1 cellular context compared by ENCODE assay signal in the genomic region with DNA sequence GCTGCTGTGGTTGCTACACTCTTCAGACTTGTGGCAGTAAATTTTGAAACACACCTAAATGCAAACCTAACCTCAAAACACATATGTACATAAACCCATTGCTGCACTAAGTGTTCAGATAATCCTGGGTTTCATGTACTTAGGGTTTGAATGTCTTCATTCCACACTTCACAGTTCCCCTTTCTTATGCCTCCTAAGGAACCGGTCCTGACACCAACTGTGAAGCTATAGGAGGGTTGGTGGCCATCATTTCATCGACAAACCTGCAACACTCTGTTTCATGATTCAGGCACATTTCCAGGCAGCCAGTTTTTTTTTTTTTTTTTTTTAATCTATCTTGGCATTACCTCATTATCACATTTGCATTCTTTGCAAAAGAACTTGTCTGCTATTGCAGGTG.
TF ChIP-seq lines count a peak whose summit lies in the region.

No MANE protein-coding gene starts in this region.

TF ChIP-seq in neural cell, 6 proteins besides CTCF, POLR2A, EP300 and RAD21:
- peak; percentile 62 for TF ChIP-seq POLR2AphosphoS5 (IDR thresholded peaks at IDR 0.05)
- peak; percentile 52 for TF ChIP-seq TAF1 (IDR thresholded peaks at IDR 0.05; ENCODE audit: low read depth)
- no peak for TF ChIP-seq EZH2 (IDR thresholded peaks at IDR 0.05; ENCODE audit: borderline replicate concordance, insufficient read depth, low read length, poor library complexity, severe bottlenecking)
- TF ChIP-seq MXI1 (conservative IDR thresholded peaks at IDR 0.05; ENCODE audit: poor library complexity, severe bottlenecking), result no peak
- no peak for TF ChIP-seq SMC3 (conservative IDR thresholded peaks at IDR 0.05; ENCODE audit: poor library complexity)
- TF ChIP-seq, protein P1, sequence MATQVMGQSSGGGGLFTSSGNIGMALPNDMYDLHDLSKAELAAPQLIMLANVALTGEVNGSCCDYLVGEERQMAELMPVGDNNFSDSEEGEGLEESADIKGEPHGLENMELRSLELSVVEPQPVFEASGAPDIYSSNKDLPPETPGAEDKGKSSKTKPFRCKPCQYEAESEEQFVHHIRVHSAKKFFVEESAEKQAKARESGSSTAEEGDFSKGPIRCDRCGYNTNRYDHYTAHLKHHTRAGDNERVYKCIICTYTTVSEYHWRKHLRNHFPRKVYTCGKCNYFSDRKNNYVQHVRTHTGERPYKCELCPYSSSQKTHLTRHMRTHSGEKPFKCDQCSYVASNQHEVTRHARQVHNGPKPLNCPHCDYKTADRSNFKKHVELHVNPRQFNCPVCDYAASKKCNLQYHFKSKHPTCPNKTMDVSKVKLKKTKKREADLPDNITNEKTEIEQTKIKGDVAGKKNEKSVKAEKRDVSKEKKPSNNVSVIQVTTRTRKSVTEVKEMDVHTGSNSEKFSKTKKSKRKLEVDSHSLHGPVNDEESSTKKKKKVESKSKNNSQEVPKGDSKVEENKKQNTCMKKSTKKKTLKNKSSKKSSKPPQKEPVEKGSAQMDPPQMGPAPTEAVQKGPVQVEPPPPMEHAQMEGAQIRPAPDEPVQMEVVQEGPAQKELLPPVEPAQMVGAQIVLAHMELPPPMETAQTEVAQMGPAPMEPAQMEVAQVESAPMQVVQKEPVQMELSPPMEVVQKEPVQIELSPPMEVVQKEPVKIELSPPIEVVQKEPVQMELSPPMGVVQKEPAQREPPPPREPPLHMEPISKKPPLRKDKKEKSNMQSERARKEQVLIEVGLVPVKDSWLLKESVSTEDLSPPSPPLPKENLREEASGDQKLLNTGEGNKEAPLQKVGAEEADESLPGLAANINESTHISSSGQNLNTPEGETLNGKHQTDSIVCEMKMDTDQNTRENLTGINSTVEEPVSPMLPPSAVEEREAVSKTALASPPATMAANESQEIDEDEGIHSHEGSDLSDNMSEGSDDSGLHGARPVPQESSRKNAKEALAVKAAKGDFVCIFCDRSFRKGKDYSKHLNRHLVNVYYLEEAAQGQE (IDR thresholded peaks at IDR 0.05; ENCODE audit: borderline replicate concordance), result no peak
